ENCODE assay signal across 1 cellular context in genomic region chr7:100874300-100874576, GRCh38.
TF ChIP-seq lines count a peak whose summit lies in the region.

No MANE protein-coding gene starts in this region.

TF ChIP-seq in GM12878, 131 proteins besides CTCF, POLR2A, EP300 and RAD21:
- TF ChIP-seq ZBED1 (IDR thresholded peaks at IDR 0.05; ENCODE audit: borderline replicate concordance) (0 out of 2 replicates have a peak, but pooled peaks have one; percentile 22), RCOR1 (conservative IDR thresholded peaks at IDR 0.05; ENCODE audit: low read depth, low read length) (no peak), SKIL (IDR thresholded peaks at IDR 0.05; ENCODE audit: low read depth, poor library complexity, severe bottlenecking) (no peak)
